ENCODE assay signal across 1 cellular context in the genomic region with DNA sequence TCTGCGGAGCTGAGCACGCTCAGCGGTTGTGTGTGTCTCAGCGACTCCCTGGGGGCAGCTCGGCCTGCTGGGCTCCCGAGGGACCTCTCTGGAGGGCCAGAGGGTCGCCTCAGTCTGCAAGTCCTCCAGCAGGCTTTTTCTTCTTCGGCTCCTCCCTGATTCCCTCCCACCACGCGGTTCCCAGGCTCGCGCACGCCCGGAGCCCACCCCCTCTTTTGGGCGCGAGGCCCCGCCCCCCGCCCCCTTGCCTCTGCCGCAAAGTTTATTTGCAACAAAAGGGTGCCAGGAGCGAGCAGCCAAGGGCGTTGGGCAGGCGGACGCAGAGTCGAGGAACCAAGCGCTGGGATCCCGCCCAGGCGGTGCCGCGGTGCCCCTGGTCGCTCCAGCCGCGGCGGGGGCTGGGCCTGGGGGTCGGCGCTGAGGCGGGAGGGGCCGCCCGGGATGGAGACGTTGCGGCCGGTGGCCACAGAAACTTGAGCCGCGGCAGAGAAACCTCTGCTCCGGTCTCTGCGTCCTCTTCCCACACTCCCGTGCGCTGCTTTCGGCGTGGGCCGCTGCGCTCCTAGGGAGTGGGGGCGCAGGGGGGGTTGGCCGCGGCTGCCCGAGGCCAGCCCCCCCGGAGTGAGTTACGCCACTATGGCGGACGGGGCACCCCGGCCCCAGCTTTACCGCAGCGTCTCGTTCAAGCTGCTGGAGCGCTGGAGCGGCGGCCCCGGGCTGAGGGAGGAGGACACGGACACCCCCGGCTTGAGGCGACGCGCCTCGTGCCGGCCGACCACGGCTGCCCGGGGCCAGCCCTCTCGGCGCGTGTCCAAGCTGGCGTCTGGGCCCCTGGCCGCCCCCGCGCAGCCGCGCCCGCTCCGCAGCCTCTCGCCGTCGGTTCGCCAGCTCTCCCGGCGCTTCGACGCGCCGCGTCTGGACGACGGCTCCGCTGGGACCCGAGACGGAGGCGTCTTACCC.
TF ChIP-seq lines count a peak whose summit lies in the region.

A gene with protein sequence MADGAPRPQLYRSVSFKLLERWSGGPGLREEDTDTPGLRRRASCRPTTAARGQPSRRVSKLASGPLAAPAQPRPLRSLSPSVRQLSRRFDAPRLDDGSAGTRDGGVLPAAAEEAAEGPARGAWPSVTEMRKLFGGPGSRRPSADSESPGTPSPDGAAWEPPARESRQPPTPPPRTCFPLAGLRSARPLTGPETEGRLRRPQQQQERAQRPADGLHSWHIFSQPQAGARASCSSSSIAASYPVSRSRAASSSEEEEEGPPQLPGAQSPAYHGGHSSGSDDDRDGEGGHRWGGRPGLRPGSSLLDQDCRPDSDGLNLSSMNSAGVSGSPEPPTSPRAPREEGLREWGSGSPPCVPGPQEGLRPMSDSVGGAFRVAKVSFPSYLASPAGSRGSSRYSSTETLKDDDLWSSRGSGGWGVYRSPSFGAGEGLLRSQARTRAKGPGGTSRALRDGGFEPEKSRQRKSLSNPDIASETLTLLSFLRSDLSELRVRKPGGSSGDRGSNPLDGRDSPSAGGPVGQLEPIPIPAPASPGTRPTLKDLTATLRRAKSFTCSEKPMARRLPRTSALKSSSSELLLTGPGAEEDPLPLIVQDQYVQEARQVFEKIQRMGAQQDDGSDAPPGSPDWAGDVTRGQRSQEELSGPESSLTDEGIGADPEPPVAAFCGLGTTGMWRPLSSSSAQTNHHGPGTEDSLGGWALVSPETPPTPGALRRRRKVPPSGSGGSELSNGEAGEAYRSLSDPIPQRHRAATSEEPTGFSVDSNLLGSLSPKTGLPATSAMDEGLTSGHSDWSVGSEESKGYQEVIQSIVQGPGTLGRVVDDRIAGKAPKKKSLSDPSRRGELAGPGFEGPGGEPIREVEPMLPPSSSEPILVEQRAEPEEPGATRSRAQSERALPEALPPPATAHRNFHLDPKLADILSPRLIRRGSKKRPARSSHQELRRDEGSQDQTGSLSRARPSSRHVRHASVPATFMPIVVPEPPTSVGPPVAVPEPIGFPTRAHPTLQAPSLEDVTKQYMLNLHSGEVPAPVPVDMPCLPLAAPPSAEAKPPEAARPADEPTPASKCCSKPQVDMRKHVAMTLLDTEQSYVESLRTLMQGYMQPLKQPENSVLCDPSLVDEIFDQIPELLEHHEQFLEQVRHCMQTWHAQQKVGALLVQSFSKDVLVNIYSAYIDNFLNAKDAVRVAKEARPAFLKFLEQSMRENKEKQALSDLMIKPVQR (N-terminal part only) (plus strand): TSS at position 274 of the 960 bp plus-strand sequence. CDS start 363 bp downstream, at position 637.

TF ChIP-seq in HepG2, 621 proteins besides CTCF, POLR2A, EP300 and RAD21 (continued from another document and continues in another):
- TF ChIP-seq, protein P1, sequence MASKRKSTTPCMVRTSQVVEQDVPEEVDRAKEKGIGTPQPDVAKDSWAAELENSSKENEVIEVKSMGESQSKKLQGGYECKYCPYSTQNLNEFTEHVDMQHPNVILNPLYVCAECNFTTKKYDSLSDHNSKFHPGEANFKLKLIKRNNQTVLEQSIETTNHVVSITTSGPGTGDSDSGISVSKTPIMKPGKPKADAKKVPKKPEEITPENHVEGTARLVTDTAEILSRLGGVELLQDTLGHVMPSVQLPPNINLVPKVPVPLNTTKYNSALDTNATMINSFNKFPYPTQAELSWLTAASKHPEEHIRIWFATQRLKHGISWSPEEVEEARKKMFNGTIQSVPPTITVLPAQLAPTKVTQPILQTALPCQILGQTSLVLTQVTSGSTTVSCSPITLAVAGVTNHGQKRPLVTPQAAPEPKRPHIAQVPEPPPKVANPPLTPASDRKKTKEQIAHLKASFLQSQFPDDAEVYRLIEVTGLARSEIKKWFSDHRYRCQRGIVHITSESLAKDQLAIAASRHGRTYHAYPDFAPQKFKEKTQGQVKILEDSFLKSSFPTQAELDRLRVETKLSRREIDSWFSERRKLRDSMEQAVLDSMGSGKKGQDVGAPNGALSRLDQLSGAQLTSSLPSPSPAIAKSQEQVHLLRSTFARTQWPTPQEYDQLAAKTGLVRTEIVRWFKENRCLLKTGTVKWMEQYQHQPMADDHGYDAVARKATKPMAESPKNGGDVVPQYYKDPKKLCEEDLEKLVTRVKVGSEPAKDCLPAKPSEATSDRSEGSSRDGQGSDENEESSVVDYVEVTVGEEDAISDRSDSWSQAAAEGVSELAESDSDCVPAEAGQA (IDR thresholded peaks at IDR 0.05; ENCODE audit: low read depth), result no peak
- TF ChIP-seq, protein P1 (CRISPR knock-in tag; IDR thresholded peaks at IDR 0.05; ENCODE audit: borderline replicate concordance), result 0 out of 2 replicates have a peak, but pooled peaks have one; percentile 32
- TF ChIP-seq KAT8 (CRISPR knock-in tag; IDR thresholded peaks at IDR 0.05), result 0 out of 2 replicates have a peak, but pooled peaks have one; percentile 27
- TF ChIP-seq SRF (IDR thresholded peaks at IDR 0.05; ENCODE audit: low read depth, low read length), result no peak
- no peak; the same call in 1 of the 2 replicates for TF ChIP-seq ISX (CRISPR knock-in tag; conservative IDR thresholded peaks at IDR 0.05)
- TF ChIP-seq JUND (CRISPR knock-in tag; IDR thresholded peaks at IDR 0.05), result no peak
- TF ChIP-seq LCORL (IDR thresholded peaks at IDR 0.05), result no peak
- TF ChIP-seq LCORL (CRISPR knock-in tag; IDR thresholded peaks at IDR 0.05), result no peak
- peak; percentile 12; the same call in 1 of the 2 replicates for TF ChIP-seq YEATS4 (CRISPR knock-in tag; IDR thresholded peaks at IDR 0.05; ENCODE audit: borderline replicate concordance)
- no peak for TF ChIP-seq HMGXB3 (CRISPR knock-in tag; IDR thresholded peaks at IDR 0.05; ENCODE audit: borderline replicate concordance)
- no peak for TF ChIP-seq ZNF331 (CRISPR knock-in tag; IDR thresholded peaks at IDR 0.05)
- TF ChIP-seq E2F5 (CRISPR knock-in tag; conservative IDR thresholded peaks at IDR 0.05), result 0 out of 2 replicates have a peak, but pooled peaks have one; percentile 24
- TF ChIP-seq ZBTB43 (CRISPR knock-in tag; conservative IDR thresholded peaks at IDR 0.05), result no peak; the same call in 1 of the 2 replicates
- TF ChIP-seq CBX5 (CRISPR knock-in tag; IDR thresholded peaks at IDR 0.05; ENCODE audit: borderline replicate concordance), result no peak
- TF ChIP-seq RARG (CRISPR knock-in tag; IDR thresholded peaks at IDR 0.05; ENCODE audit: low read depth), result no peak
- 0 out of 2 replicates have a peak, but pooled peaks have one; percentile 22 for TF ChIP-seq ZNF674 (CRISPR knock-in tag; IDR thresholded peaks at IDR 0.05; ENCODE audit: low read depth)
- TF ChIP-seq ZNF414 (CRISPR knock-in tag; IDR thresholded peaks at IDR 0.05), result no peak
- no peak for TF ChIP-seq POLR2AphosphoS2 (IDR thresholded peaks at IDR 0.05; ENCODE audit: low read depth, low read length)
- no peak for TF ChIP-seq SNAPC2 (CRISPR knock-in tag; IDR thresholded peaks at IDR 0.05)
- no peak for TF ChIP-seq ARID5B (CRISPR knock-in tag; IDR thresholded peaks at IDR 0.05)
- TF ChIP-seq NR3C1 (CRISPR knock-in tag; IDR thresholded peaks at IDR 0.05), result no peak
- TF ChIP-seq ZBTB44 (CRISPR knock-in tag; IDR thresholded peaks at IDR 0.05), result 0 out of 2 replicates have a peak, but pooled peaks have one; percentile 3
- no peak for TF ChIP-seq HNRNPUL1 (IDR thresholded peaks at IDR 0.05; ENCODE audit: low read depth, low read length)
